ENCODE assay signal across 10 cellular contexts in the genomic region with DNA sequence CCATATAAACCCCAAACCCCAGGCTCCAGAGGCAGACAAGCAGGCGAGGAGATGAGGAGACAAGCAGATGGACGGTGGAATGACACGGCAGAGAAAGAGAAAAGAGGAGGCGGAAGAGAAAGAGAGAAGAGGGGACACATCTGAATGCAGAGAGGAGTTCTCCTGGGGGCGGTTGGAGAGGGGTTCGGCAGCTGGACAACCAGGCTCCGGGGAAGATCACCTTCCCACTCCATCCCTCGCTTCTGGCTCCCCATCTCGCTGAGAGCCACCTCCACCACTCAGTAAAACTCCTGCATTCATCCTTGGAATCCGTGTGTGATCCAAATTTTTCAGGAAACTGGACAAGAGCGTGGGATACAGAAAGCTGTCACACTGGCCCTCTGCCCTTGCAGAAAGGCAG.
"Had no signal": no experiment of that assay in that cellular context is flagged by ENCODE, and none has a peak within 500 bp of the region (broad histone marks: within the 10 kb centered on the region; RNA-seq: fewer than 3 reads in every experiment).

No MANE protein-coding gene starts in this region.

- H3K27ac Mint-ChIP-seq: H9, HFFc6 had no signal

- H3K4me3 Mint-ChIP-seq: H9, HFFc6 had no signal

- DNase-seq: GM23248, GOT3, H7, H9, HCEC 1CT, HFFc6 had no signal

- H3K4me3 ChIP-seq: GM23248, HAP-1 had no signal

- FAIRE-seq: H1, H54 had no signal

- H3K27ac ChIP-seq: GM23248 had no signal

- H3K36me3 ChIP-seq: HAP-1 had no signal

- H3K9me3 ChIP-seq: HAP-1 had no signal

- H3K9ac ChIP-seq: GM23248 had no signal

- ATAC-seq: HCT116 had no signal

- H2AFZ ChIP-seq: GM23248 had no signal
